Comparison of ENCODE assay signal across 8 cellular contexts in the genomic region with DNA sequence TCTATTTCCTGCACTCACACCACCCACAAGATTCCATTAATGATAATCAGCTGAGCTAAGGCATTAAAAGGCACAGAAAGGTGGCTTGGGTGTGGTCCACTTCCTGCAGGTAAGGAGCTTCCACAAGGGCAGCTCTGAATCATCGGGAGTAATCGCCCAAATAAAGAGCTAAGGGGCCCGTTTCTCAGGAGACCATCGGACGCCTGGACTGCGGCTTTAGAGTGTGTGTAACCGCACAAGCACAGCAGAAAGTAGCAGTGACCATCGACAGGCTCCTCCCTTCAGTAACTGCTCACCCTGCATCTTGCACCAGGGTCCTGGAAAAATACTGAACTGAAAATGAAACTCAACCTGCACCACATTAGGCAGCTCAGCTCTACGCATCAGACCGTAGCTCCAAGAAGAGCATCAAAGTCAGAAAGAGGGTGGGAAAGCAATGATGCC. TPM values are rescaled to one million over a fixed set of nuclear protein-coding genes. Genes with fewer than 3 reads are reported as not detected.
DNase-seq lines count a peak whose midpoint lies in the region; ATAC-seq, FAIRE-seq and TF ChIP-seq lines count a peak whose summit lies in the region.

No MANE protein-coding gene starts in this region.

- CTCF ChIA-PET in activated CD4-positive, alpha-beta memory T cell treated with anti-CD3 and anti-CD28 coated beads for 36 hours (lab: Charles Lee) = interaction anchor here (0.7 to 2.4 kb wide), 8 partner anchors 17 to 134 kb away, joined by 3 to 12 read pairs (median 4); no protein-coding TSS in a partner anchor

- H3K4me1 ChIP-seq in skeletal muscle satellite cell (ENCODE audit: control insufficient read depth, insufficient read depth, low read length) = peaks cover 54% of the 10 kb centered on the region

- POLR2A ChIA-PET in activated CD4-positive, alpha-beta memory T cell treated with anti-CD3 and anti-CD28 coated beads for 36 hours (lab: Charles Lee) = interaction anchor here (0.6 to 3.1 kb wide), 13 partner anchors 8 to 124 kb away, joined by 3 to 14 read pairs (median 5); no protein-coding TSS in a partner anchor

- peak overlapping the region; percentile 41 for H3K4me3 ChIP-seq in skeletal muscle satellite cell (ENCODE audit: low read length)

- ATAC-seq in GM21529 (IDR thresholded peaks at IDR 0.05; ENCODE audit: unreplicated experiment) = peak; percentile 83

- H3K9me3 ChIP-seq in skeletal muscle satellite cell (replicated peaks; ENCODE audit: low read length) = no peaks in the 10 kb centered on the region

- H3K9me3 Mint-ChIP-seq in activated CD4-positive, alpha-beta memory T cell treated with anti-CD3 and anti-CD28 coated beads for 36 hours = no peaks in the 10 kb centered on the region

- peaks cover 42% of the 10 kb centered on the region for H3K36me3 Mint-ChIP-seq in activated CD4-positive, alpha-beta memory T cell treated with anti-CD3 and anti-CD28 coated beads for 36 hours

- H3K9ac ChIP-seq in skeletal muscle satellite cell (ENCODE audit: low read depth, low read length) = peak overlapping the region; percentile 32

- no peaks in the 10 kb centered on the region for H3K27me3 Mint-ChIP-seq in activated CD4-positive, alpha-beta memory T cell treated with anti-CD3 and anti-CD28 coated beads for 36 hours

- intact Hi-C loops in activated CD4-positive, alpha-beta memory T cell treated with anti-CD3 and anti-CD28 coated beads for 36 hours (cut with micrococcal nuclease) = loop anchor here (5.0 to 10.0 kb wide), 8 partner anchors 281 to 1136 kb away; a partner anchor contains a TSS

- peak; percentile 92 for FAIRE-seq in GM12891 (lab: Jason Lieb, UNC)

- no peak for TF ChIP-seq POLR2A in GM12891 (IDR thresholded peaks at IDR 0.05; ENCODE audit: low read depth, low read length)

- H3K4me3 Mint-ChIP-seq in activated CD4-positive, alpha-beta memory T cell treated with anti-CD3 and anti-CD28 coated beads for 36 hours = peak overlapping the region; percentile 75

- H3K27ac Mint-ChIP-seq in activated CD4-positive, alpha-beta memory T cell treated with anti-CD3 and anti-CD28 coated beads for 36 hours = peak overlapping the region; percentile 98

- H3K36me3 ChIP-seq in skeletal muscle satellite cell (ENCODE audit: insufficient read depth, low read length) = no peaks in the 10 kb centered on the region

- peak; percentile 49 for DNase-seq in GM12891 (ENCODE audit: insufficient read length, low spot score)
- peak; percentile 83 for DNase-seq in HT1080 (ENCODE audit: low read depth)
- peak; percentile 67 for DNase-seq in activated CD4-positive, alpha-beta memory T cell treated with anti-CD3 and anti-CD28 coated beads for 36 hours
- peak; percentile 85 for DNase-seq in germinal center (ENCODE audit: low spot score)
- no peak for DNase-seq in KG1 (lab: John Stamatoyannopoulos, UW)
- no peak for DNase-seq in NCI-H2081 treated with DMSO at 0.1 percent for 48 hours (lab: John Stamatoyannopoulos, UW)

- H3K4me2 ChIP-seq in skeletal muscle satellite cell (ENCODE audit: low read length) = peak overlapping the region; percentile 66

- H3K4me1 Mint-ChIP-seq in activated CD4-positive, alpha-beta memory T cell treated with anti-CD3 and anti-CD28 coated beads for 36 hours (ENCODE audit: low read depth) = peaks cover 89% of the 10 kb centered on the region

- H3K27me3 ChIP-seq in skeletal muscle satellite cell (ENCODE audit: control insufficient read depth, insufficient read depth, low read length) = no peaks in the 10 kb centered on the region

TF ChIP-seq in GM12891, 5 proteins besides CTCF, POLR2A, EP300 and RAD21:
- peak; percentile 75 for TF ChIP-seq SPI1 (IDR thresholded peaks at IDR 0.05; ENCODE audit: low read depth, low read length)
- TF ChIP-seq TAF1 (IDR thresholded peaks at IDR 0.05; ENCODE audit: low read depth, low read length) = no peak

RNA-seq across cellular contexts. Expression of a gene that starts 6.0 kb away (rescaled TPM):
- polyA plus RNA-seq in GM12891 (2012; ENCODE audit: low read depth, missing spikeins) = 72.0 TPM
- total RNA-seq in HT1080 (2014; rRNA removed; shearing (Covaris generic)) = 76.1 and 81.7 TPM in 2 replicates
- 136 and 165 TPM in 2 replicates for polyA plus RNA-seq in HT1080 (2015; cell fraction: cytosol; rRNA removed)
- polyA plus RNA-seq in HT1080 (2015; cell fraction: nucleus; rRNA removed) = 78.2 and 79.7 TPM in 2 replicates
- total RNA-seq in activated CD4-positive, alpha-beta memory T cell treated with anti-CD3 and anti-CD28 coated beads for 36 hours = 100 to 1,000 TPM; 176 to 178 TPM
- total RNA-seq in skeletal muscle satellite cell (2012; rRNA removed) = 48.5 and 53.5 TPM in 2 replicates

Comparison
In these comparisons a context has a peak if more than half of its experiments do, and no peak if none do; other contexts are left out.
1. DNase-seq: peak in GM12891 (single experiment), HT1080 (single experiment), activated CD4-positive, alpha-beta memory T cell treated with anti-CD3 and anti-CD28 coated beads for 36 hours (single experiment) and germinal center (single experiment); none in KG1 (single experiment) and NCI-H2081 treated with DMSO at 0.1 percent for 48 hours (single experiment).